In the genomic region with DNA sequence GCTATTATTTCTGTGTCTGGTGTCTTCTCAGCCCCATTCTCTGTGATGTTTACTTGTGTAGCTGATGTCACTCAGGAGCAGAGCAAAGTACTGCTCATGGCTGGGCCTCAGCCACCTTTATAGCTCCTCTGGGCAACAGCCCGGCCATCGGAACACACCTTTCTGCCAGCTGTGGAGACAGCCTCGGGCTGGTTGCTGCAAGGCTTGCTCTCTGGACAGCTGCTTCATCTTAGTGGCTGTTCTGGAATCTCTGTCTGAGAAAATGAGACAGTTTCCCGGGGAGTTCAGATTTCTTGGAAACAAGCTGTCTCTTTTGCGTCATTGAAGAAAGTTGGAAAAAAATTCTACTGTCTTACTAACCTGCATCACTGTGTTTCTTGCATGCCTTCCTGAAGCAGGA, we compare ENCODE assay signal across 21 cellular contexts. TPM values are rescaled to one million over a fixed set of nuclear protein-coding genes. Genes with fewer than 3 reads are reported as not detected.
DNase-seq lines count a peak whose midpoint lies in the region; ATAC-seq lines count a peak whose summit lies in the region.
"Had no signal": no experiment of that assay in that cellular context is flagged by ENCODE, and none has a peak within 500 bp of the region (broad histone marks: within the 10 kb centered on the region; RNA-seq: fewer than 3 reads in every experiment).

No MANE protein-coding gene starts in this region.

- DNase-seq in EH (ENCODE audit: low read depth), result peak; percentile 57
- peak; percentile 69 for DNase-seq in amniotic epithelial cell (ENCODE audit: low read depth)
- no peak for DNase-seq in left colon
- DNase-seq in sciatic nerve (ENCODE audit: low spot score), result no peak
- DNase-seq in NCI-H187 treated with DMSO at 0.1 percent for 48 hours (lab: John Stamatoyannopoulos, UW), result no peak
- no peak for DNase-seq in D341Med (ENCODE audit: low spot score)
- no peak for DNase-seq in LoVo (ENCODE audit: low spot score)
- no peak for DNase-seq in NCI-H2029 (lab: John Stamatoyannopoulos, UW)
- DNase-seq: BE2C; Calu3; CD4-positive, alpha-beta memory T cell; GOT3; MG63; NCI-H1092 treated with DMSO at 0.1 percent for 48 hours; NCI-H1694 treated with DMSO at 0.1 percent for 48 hours; NCI-H345; NCI-H526 treated with DMSO at 0.1 percent for 48 hours; NK-92 treated with Interleukin-12 subunit alpha and Interleukin-12 subunit beta, amount 100 ng/mL, for 24 hours; OCI-M1; RPMI8226; SIG-M5 had no signal

- peak; percentile 52 for ATAC-seq in left colon
- peak; percentile 66 for ATAC-seq in sciatic nerve

- intact Hi-C loops in left colon (cut with DNase I, micrococcal nuclease), result no loop called here
- intact Hi-C loops in sciatic nerve (cut with DNase I), result no loop called here

RNA-seq across cellular contexts. Expression of gene THY1, which starts 20.0 kb away (rescaled TPM):
- total RNA-seq in left colon (1 to 10 TPM; 1.8 to 6.4 TPM), sciatic nerve (3.8 TPM)
- total RNA-seq: Calu3; CD4-positive, alpha-beta memory T cell had no signal

RNA-seq across cellular contexts. Expression of gene USP2, which starts 21.5 kb away (rescaled TPM):
- total RNA-seq in left colon (10 to 100 TPM; 26.0 to 63.6 TPM), sciatic nerve (13.7 TPM)

RNA-seq across cellular contexts. Expression of gene MFRP, which starts 56.5 kb away (rescaled TPM):
- not detected for total RNA-seq in left colon
- not detected for total RNA-seq in sciatic nerve
- total RNA-seq: Calu3; CD4-positive, alpha-beta memory T cell had no signal

Comparison
In these comparisons a context has a peak if more than half of its experiments do, and no peak if none do; other contexts are left out.
1. DNase-seq: peak in EH (single experiment) and amniotic epithelial cell (single experiment); none in left colon (0 of 2), sciatic nerve (single experiment), NCI-H187 treated with DMSO at 0.1 percent for 48 hours (single experiment), D341Med (single experiment), LoVo (single experiment) and NCI-H2029 (single experiment).